Comparison of ENCODE assay signal across 1 cellular context in the genomic region with DNA sequence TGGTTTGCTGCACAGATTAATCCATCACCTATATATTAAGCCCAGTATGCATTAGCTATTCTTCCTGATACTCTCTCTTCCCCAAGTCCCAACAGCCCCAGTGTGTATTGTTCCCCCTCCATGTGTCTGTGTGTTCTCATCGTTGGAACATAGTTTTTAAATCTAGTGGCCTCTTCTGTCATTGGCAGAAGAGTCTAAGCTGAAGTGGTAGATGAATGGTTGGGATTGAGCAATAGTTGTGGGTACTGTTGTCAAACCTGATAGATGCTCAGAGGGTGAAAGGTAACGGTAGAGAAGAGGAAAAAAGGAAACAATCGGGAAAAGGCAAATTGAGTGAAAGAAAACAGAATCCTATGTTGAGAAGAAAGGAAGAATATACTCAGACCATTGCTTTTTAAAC.
A peak's percentile ranks its signal among the peaks of the same experiment; 100 is the strongest.
TF ChIP-seq lines count a peak whose summit lies in the region.

No MANE protein-coding gene starts in this region.

TF ChIP-seq in HepG2, 621 proteins besides CTCF, POLR2A, EP300 and RAD21:
- peak; percentile 32; the same call in 1 of the 2 replicates for TF ChIP-seq CEBPG (CRISPR knock-in tag; IDR thresholded peaks at IDR 0.05)
- TF ChIP-seq, protein P1, sequence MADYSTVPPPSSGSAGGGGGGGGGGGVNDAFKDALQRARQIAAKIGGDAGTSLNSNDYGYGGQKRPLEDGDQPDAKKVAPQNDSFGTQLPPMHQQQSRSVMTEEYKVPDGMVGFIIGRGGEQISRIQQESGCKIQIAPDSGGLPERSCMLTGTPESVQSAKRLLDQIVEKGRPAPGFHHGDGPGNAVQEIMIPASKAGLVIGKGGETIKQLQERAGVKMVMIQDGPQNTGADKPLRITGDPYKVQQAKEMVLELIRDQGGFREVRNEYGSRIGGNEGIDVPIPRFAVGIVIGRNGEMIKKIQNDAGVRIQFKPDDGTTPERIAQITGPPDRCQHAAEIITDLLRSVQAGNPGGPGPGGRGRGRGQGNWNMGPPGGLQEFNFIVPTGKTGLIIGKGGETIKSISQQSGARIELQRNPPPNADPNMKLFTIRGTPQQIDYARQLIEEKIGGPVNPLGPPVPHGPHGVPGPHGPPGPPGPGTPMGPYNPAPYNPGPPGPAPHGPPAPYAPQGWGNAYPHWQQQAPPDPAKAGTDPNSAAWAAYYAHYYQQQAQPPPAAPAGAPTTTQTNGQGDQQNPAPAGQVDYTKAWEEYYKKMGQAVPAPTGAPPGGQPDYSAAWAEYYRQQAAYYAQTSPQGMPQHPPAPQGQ (CRISPR knock-in tag; IDR thresholded peaks at IDR 0.05; ENCODE audit: borderline replicate concordance), result no peak
- TF ChIP-seq CEBPB (IDR thresholded peaks at IDR 0.05; ENCODE audit: borderline replicate concordance, low read depth, low read length), result peak; percentile 69; the same call in 1 of the 2 replicates
- no peak for TF ChIP-seq NR2C2 (CRISPR knock-in tag; IDR thresholded peaks at IDR 0.05; ENCODE audit: borderline replicate concordance)
